Comparison of ENCODE assay signal across 18 cellular contexts in the genomic region with DNA sequence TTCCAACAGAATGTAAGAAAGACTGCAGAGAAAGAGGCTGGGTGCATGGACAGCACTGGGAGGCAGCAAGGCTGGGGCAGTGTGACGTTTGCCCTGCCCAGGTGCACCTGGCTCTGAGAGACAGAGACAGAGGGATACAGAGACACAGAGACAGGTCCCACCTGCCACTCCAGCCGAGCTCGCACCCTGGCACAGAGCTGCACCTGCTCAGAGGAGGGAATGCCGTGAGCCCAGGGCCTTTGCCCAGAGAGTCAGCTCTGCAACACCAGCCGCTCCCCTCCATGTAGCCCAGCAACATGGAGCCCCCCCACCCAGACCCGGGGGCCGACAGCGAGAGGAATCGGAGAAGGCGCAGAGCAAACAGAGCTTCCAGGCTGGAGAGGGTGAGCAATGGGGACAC.
"Had no signal": no experiment of that assay in that cellular context is flagged by ENCODE, and none has a peak within 500 bp of the region (broad histone marks: within the 10 kb centered on the region; RNA-seq: fewer than 3 reads in every experiment).

No MANE protein-coding gene starts in this region.

- H3K9me3 Mint-ChIP-seq: naive B cell, type B pancreatic cell had no signal

- DNase-seq: effector memory CD4-positive, alpha-beta T cell; gastrocnemius medialis; heart right ventricle; hypothalamus; kidney glomerular epithelial cell; mesendoderm; naive B cell; psoas muscle; retina; stimulated activated naive CD8-positive, alpha-beta T cell treated with anti-CD3 and anti-CD28 coated beads, Interleukin-15, Interleukin-2, amounts not matched to agents 100 U/mL and 50 U/mL, for 24 hours; thyroid gland had no signal

- ATAC-seq: esophagus mucosa; gastrocnemius medialis; psoas muscle; sciatic nerve; stimulated activated naive CD8-positive, alpha-beta T cell treated with anti-CD3 and anti-CD28 coated beads, Interleukin-15, Interleukin-2, amounts not matched to agents 100 U/mL and 50 U/mL, for 24 hours had no signal

- H3K36me3 ChIP-seq: gastrocnemius medialis, heart right ventricle, suprapubic skin, thyroid gland, vagina had no signal

- H3K9ac ChIP-seq: parathyroid adenoma had no signal

- H3K27me3 ChIP-seq: thyroid gland, vagina had no signal

- H3K36me3 Mint-ChIP-seq: naive B cell, type B pancreatic cell had no signal

- H3K4me3 ChIP-seq: gastrocnemius medialis, heart right ventricle, psoas muscle, suprapubic skin, thyroid gland, vagina had no signal

- H3K9me3 ChIP-seq: gastrocnemius medialis, heart right ventricle, psoas muscle, suprapubic skin, thyroid gland, vagina had no signal

- H3K27ac ChIP-seq: gastrocnemius medialis, heart right ventricle, parathyroid adenoma, psoas muscle, suprapubic skin, thyroid gland, vagina had no signal

- H3K4me3 Mint-ChIP-seq: naive B cell, nephron, type B pancreatic cell had no signal

- H2AFZ ChIP-seq: parathyroid adenoma had no signal

- H3K79me2 ChIP-seq: parathyroid adenoma had no signal

- H3K27ac Mint-ChIP-seq: naive B cell, nephron, type B pancreatic cell had no signal

- H3K4me1 ChIP-seq: gastrocnemius medialis, heart right ventricle, parathyroid adenoma, psoas muscle, suprapubic skin, thyroid gland, vagina had no signal
